8 cellular contexts compared by ENCODE assay signal in the genomic region with DNA sequence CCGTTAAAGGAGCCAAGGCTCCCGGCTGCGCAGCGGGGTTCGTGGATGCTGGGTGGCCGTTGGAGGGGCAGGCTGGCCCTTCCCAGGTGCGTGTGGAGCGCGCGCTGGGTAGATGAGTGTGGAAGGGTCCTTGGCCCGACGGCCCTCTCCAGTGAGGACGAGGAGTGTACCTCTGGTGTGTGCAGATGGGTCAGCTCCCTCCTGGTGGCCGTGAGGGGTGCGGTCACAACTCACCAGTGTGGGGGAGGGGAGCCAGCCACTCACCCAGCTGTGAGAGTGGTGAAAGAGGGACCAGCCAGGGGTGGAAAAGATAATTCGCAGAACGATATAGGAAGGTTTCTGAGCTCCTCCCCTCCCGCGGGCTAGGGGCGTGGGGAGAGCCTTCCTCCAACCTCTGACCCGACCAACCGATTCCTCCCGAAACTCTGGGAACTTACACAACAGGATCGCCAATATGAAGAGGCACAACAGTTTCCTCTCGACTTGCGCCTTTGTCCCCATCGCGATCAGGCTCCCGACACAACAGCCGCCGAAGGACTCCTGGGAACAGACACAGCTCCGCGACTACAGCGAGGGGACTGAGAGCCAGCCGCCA. TPM values are rescaled to one million over a fixed set of nuclear protein-coding genes. Genes with fewer than 3 reads are reported as not detected.
DNase-seq lines count a peak whose midpoint lies in the region; ATAC-seq and TF ChIP-seq lines count a peak whose summit lies in the region.

A gene (minus strand): TSS at position 580 of the 595 bp plus-strand sequence. CDS start 79 bp downstream, at position 501.

- peak within 1 kb of the TSS; percentile 90 for H3K14ac ChIP-seq in neuronal stem cell (ENCODE audit: low read length)

- H3K4me1 ChIP-seq in neuronal stem cell (ENCODE audit: control insufficient read depth in 2 of 2, insufficient read depth in 1 of 2, low read depth in 1 of 2, low read length in 2 of 2): peaks cover 6 to 8% of the 10 kb centered on the region in 2 donors

- H2AK5ac ChIP-seq in neuronal stem cell (ENCODE audit: low read depth, low read length): peak within 1 kb of the TSS; percentile 86

- H2BK12ac ChIP-seq in neuronal stem cell (ENCODE audit: low read length): no peak within 1 kb of the TSS

- H3K27me3 ChIP-seq in neuronal stem cell (ENCODE audit: control insufficient read depth in 3 of 3, insufficient read depth in 3 of 3, low read depth in 1 of 3, low read length in 3 of 3): peaks cover 0 to 42% (median 0%) of the 10 kb centered on the region in 3 experiments

- no peaks in the 10 kb centered on the region for H3K36me3 ChIP-seq in neuronal stem cell (replicated peaks in 1 of 2; ENCODE audit: control insufficient read depth in 2 of 2, insufficient read depth in 2 of 2, low read length in 2 of 2)

- no peak within 1 kb of the TSS for H3K27ac ChIP-seq in neuronal stem cell (replicated peaks; ENCODE audit: low read length)

- H3K4ac ChIP-seq in neuronal stem cell (ENCODE audit: low read length): peak within 1 kb of the TSS; percentile 61

- H2BK15ac ChIP-seq in neuronal stem cell (ENCODE audit: low read length): peak within 1 kb of the TSS; percentile 22

- ATAC-seq in HG02623 (IDR thresholded peaks at IDR 0.05; ENCODE audit: unreplicated experiment): peak; percentile 27

- H2BK120ac ChIP-seq in neuronal stem cell (ENCODE audit: low read depth, low read length): peak within 1 kb of the TSS; percentile 98

- H3K18ac ChIP-seq in neuronal stem cell (ENCODE audit: low read length): peak within 1 kb of the TSS; percentile 97

- TF ChIP-seq CTCF in GM10248 (IDR thresholded peaks at IDR 0.05; ENCODE audit: control extremely low read depth, extremely low read depth, low read depth, missing control alignments): no peak

- WGBS in neuronal stem cell (ENCODE audit: extremely low coverage in 2 of 2, insufficient read length in 2 of 2, insufficient replicate concordance in 1 of 2), 2 donors: no CpG with 5 or more reads among the region's 35 CpGs

- peak; percentile 48 for DNase-seq in ACHN
- DNase-seq in GM10248 (ENCODE audit: extremely low spot score): peak; percentile 62
- peak; percentile 74 for DNase-seq in NCI-H1105 (lab: John Stamatoyannopoulos, UW)
- DNase-seq in activated T-helper 1 cell treated with Interleukin-2 at 50 U/mL for 16 hours (ENCODE audit: low read depth): peak; percentile 17
- peak; percentile 54 for DNase-seq in germinal center (ENCODE audit: low spot score)
- peak; percentile 35 for DNase-seq in neuronal stem cell (ENCODE audit: low spot score)
- DNase-seq in NK-92 treated with Interleukin-12 subunit alpha and Interleukin-12 subunit beta, amount 100 ng/mL, for 24 hours (lab: John Stamatoyannopoulos, UW): no peak

- no peaks in the 10 kb centered on the region for H3K9me3 ChIP-seq in neuronal stem cell (replicated peaks in 1 of 2; ENCODE audit: control insufficient read depth in 2 of 2, insufficient read depth in 1 of 2, low read depth in 1 of 2, low read length in 2 of 2)

- no peaks in the 10 kb centered on the region for H3K79me1 ChIP-seq in neuronal stem cell (ENCODE audit: low read depth, low read length)

- no peak within 1 kb of the TSS for H2BK5ac ChIP-seq in neuronal stem cell (ENCODE audit: low read length)

- peak within 1 kb of the TSS; percentile 52 to 86 for H3K4me3 ChIP-seq in neuronal stem cell (ENCODE audit: low read length in 2 of 2)

- POLR2A ChIA-PET in GM10248 (lab: Yijun Ruan, JAX): interaction anchor here (0.5 to 2.3 kb wide), 11 partner anchors 11 to 343 kb away, joined by 3 to 13 read pairs (median 4); a partner anchor contains a TSS

- H2AFZ ChIP-seq in neuronal stem cell (ENCODE audit: low read length): peak within 1 kb of the TSS; percentile 92

- in situ Hi-C loops in ACHN (cut with HindIII; ENCODE audit: low pct_ligation_motif_present, low pct_unique_long_range_greater_than_20kb, low sequenced_read_pairs): no loop called here

- no peak within 1 kb of the TSS for H4K91ac ChIP-seq in neuronal stem cell (ENCODE audit: low read depth, low read length, poor library complexity)

- H4K8ac ChIP-seq in neuronal stem cell (ENCODE audit: low read depth, low read length): peak within 1 kb of the TSS; percentile 55

- peak within 1 kb of the TSS; percentile 81 for H3K9ac ChIP-seq in neuronal stem cell (ENCODE audit: low read depth, low read length, poor library complexity)

- H3K23ac ChIP-seq in neuronal stem cell (ENCODE audit: low read depth, low read length, poor library complexity): peak within 1 kb of the TSS; percentile 97

- peak within 1 kb of the TSS; percentile 99 for H3K4me2 ChIP-seq in neuronal stem cell (ENCODE audit: insufficient read depth, low read length, poor library complexity, severe bottlenecking)

- CTCF ChIA-PET in GM10248 (lab: Yijun Ruan, JAX): interaction anchor here (0.8 to 1.9 kb wide), 11 partner anchors 10 to 114 kb away, joined by 3 to 11 read pairs (median 4); a partner anchor contains a TSS

RNA-seq across cellular contexts. Expression of the gene that starts here (rescaled TPM):
- polyA plus RNA-seq in neuronal stem cell (2013, experiment 1 of 2): 15.6 TPM
- 16.1 TPM for polyA plus RNA-seq in neuronal stem cell (2013, experiment 2 of 2)
